17 cellular contexts compared by ENCODE assay signal in genomic region chr4:110878992-110879391, GRCh38.
DNase-seq lines count a peak whose midpoint lies in the region; ATAC-seq and TF ChIP-seq lines count a peak whose summit lies in the region.
"Had no signal": no experiment of that assay in that cellular context is flagged by ENCODE, and none has a peak within 500 bp of the region (broad histone marks: within the 10 kb centered on the region; RNA-seq: fewer than 3 reads in every experiment).

No MANE protein-coding gene starts in this region.

- no peak overlapping the region for H4K91ac ChIP-seq in trophoblast cell (ENCODE audit: low read depth, low read length)

- no CpG with 5 or more reads among the region's 2 CpGs for WGBS in trophoblast cell (ENCODE audit: extremely low coverage, insufficient coverage, insufficient read length)
- WGBS in hepatocyte (ENCODE audit: low lambda C conversion rate, missing lambda C conversion rate) = 83% methylated on average over 2 of the region's 2 CpGs

- H4K20me1 ChIP-seq in HCT116 (ENCODE audit: insufficient read depth) (no peaks in the 10 kb centered on the region), hepatocyte (ENCODE audit: insufficient read depth, poor library complexity, severe bottlenecking) (no peaks in the 10 kb centered on the region)
- H4K20me1 ChIP-seq: BLaER1 had no signal

- H3K9me3 ChIP-seq in HCT116 (ENCODE audit: control insufficient read depth in 1 of 2, insufficient read depth in 1 of 2, low read depth in 1 of 2, low read length in 2 of 2) (no peaks in the 10 kb centered on the region), trophoblast cell (ENCODE audit: insufficient read depth, low read depth, low read length) (no peaks in the 10 kb centered on the region), hepatocyte (ENCODE audit: low read depth) (no peaks in the 10 kb centered on the region)
- H3K9me3 ChIP-seq: BLaER1 had no signal

- H3K36me3 ChIP-seq in HCT116 (ENCODE audit: control insufficient read depth in 1 of 2, insufficient read depth in 2 of 2, low read length in 2 of 2) (no peaks in the 10 kb centered on the region), trophoblast cell (ENCODE audit: control insufficient read depth in 1 of 2, insufficient read depth in 2 of 2, low read length in 2 of 2) (no peaks in the 10 kb centered on the region), hepatocyte (replicated peaks; ENCODE audit: insufficient read depth, low read depth) (no peaks in the 10 kb centered on the region)
- H3K36me3 ChIP-seq: BLaER1 had no signal

- H3K9me2 ChIP-seq in HCT116 (ENCODE audit: insufficient read depth) (no peaks in the 10 kb centered on the region), hepatocyte (replicated peaks; ENCODE audit: insufficient read depth) (no peaks in the 10 kb centered on the region)

- no peak for DNase-seq in HCT116 (ENCODE audit: low read depth, low spot score)
- DNase-seq in SW480 (ENCODE audit: low spot score) = peak; percentile 5
- peak in 1 of 2 donors; percentile 53 for DNase-seq in foreskin keratinocyte
- DNase-seq in trophoblast cell = peak; percentile 0 to 49
- DNase-seq in activated naive CD4-positive, alpha-beta T cell treated with anti-CD3 and anti-CD28 coated beads, Interleukin-2, amount 10 ng/mL, durations not matched to agents 7 days and 5 days = no peak
- DNase-seq in hepatocyte (ENCODE audit: low spot score) = no peak
- DNase-seq: 8988T; Calu3; CD4-positive, alpha-beta memory T cell; DMS79 treated with DMSO at 0.1 percent for 48 hours; GF-D8; GOT3; H9 had no signal

- H2AK5ac ChIP-seq in trophoblast cell (ENCODE audit: low read length) = no peak overlapping the region

- H3K27ac ChIP-seq in HCT116 (ENCODE audit: low read depth, low read length) (no peak overlapping the region), foreskin keratinocyte (no peak overlapping the region), trophoblast cell (ENCODE audit: low read depth, low read length) (no peak overlapping the region), hepatocyte (no peak overlapping the region)
- H3K27ac ChIP-seq: BLaER1 had no signal

- H2BK12ac ChIP-seq in trophoblast cell (ENCODE audit: low read length) = no peak overlapping the region

- H3K9me3 Mint-ChIP-seq in activated naive CD4-positive, alpha-beta T cell treated with anti-CD3 and anti-CD28 coated beads, Interleukin-2, amount 10 ng/mL, durations not matched to agents 7 days and 5 days = peaks cover 6% of the 10 kb centered on the region

- H3K27me3 Mint-ChIP-seq in activated naive CD4-positive, alpha-beta T cell treated with anti-CD3 and anti-CD28 coated beads, Interleukin-2, amount 10 ng/mL, durations not matched to agents 7 days and 5 days = no peaks in the 10 kb centered on the region
- H3K27me3 Mint-ChIP-seq: CD4-positive, alpha-beta memory T cell had no signal

- no peak overlapping the region for H3K4ac ChIP-seq in trophoblast cell (ENCODE audit: low read depth, low read length)

- no peaks in the 10 kb centered on the region for H3K79me2 ChIP-seq in HCT116 (ENCODE audit: insufficient read depth, low read length)
- H3K79me2 ChIP-seq in trophoblast cell (ENCODE audit: control insufficient read depth, insufficient read depth, low read length, poor library complexity) = no peaks in the 10 kb centered on the region
- no peaks in the 10 kb centered on the region for H3K79me2 ChIP-seq in hepatocyte

- no peak overlapping the region for H3K18ac ChIP-seq in trophoblast cell (ENCODE audit: low read length)

- TF ChIP-seq CTCF in HCT116 (IDR thresholded peaks at IDR 0.05 in 2 of 3, conservative IDR thresholded peaks at IDR 0.05 in 1 of 3; ENCODE audit: borderline replicate concordance in 1 of 3, insufficient read depth in 1 of 3, low read depth in 2 of 3, low read length in 2 of 3) = no peak
- no peak for TF ChIP-seq CTCF in foreskin keratinocyte (conservative IDR thresholded peaks at IDR 0.05)
- no peak for TF ChIP-seq CTCF in hepatocyte (IDR thresholded peaks at IDR 0.05; ENCODE audit: poor library complexity)

- peak overlapping the region; percentile 39 for H3K4me2 ChIP-seq in HCT116 (ENCODE audit: low read length)
- no peak overlapping the region for H3K4me2 ChIP-seq in trophoblast cell (ENCODE audit: low read length)
- H3K4me2 ChIP-seq in hepatocyte = no peak overlapping the region
- H3K4me2 ChIP-seq: BLaER1 had no signal

- no peak overlapping the region for H3K9ac ChIP-seq in HCT116 (ENCODE audit: low read length)
- no peak overlapping the region for H3K9ac ChIP-seq in trophoblast cell (ENCODE audit: low read length)
- H3K9ac ChIP-seq: BLaER1 had no signal

- RAD21 ChIA-PET in HCT116 (lab: Charles Lee; ENCODE audit: low non-redundant PET in 1 of 2, low total read pairs in 2 of 2, uncharacterized antibody in 2 of 2, unreplicated experiment in 2 of 2) = no interaction called here

- intact Hi-C loops in HCT116 (cut with micrococcal nuclease) = no loop called here

- no peak overlapping the region for H3K4me3 ChIP-seq in HCT116 (replicated peaks in 1 of 2; ENCODE audit: low read depth in 1 of 2, low read length in 2 of 2)
- no peak overlapping the region for H3K4me3 ChIP-seq in trophoblast cell (ENCODE audit: low read depth, low read length)
- H3K4me3 ChIP-seq in hepatocyte = no peak overlapping the region
- H3K4me3 ChIP-seq: BLaER1 had no signal

- H3K27me3 ChIP-seq in HCT116 (ENCODE audit: insufficient read depth, low read length) (no peaks in the 10 kb centered on the region), foreskin keratinocyte (no peaks in the 10 kb centered on the region), trophoblast cell (ENCODE audit: insufficient read depth, low read length) (no peaks in the 10 kb centered on the region), hepatocyte (no peaks in the 10 kb centered on the region)
- H3K27me3 ChIP-seq: BLaER1 had no signal

- CTCF ChIA-PET in HCT116 (lab: Charles Lee) = no interaction called here
- CTCF ChIA-PET in activated naive CD4-positive, alpha-beta T cell treated with anti-CD3 and anti-CD28 coated beads, Interleukin-2, amount 10 ng/mL, durations not matched to agents 7 days and 5 days (lab: Charles Lee) = no interaction called here

- no peak overlapping the region for H4K8ac ChIP-seq in trophoblast cell (ENCODE audit: low read depth, low read length)

- H2BK5ac ChIP-seq in trophoblast cell (ENCODE audit: low read depth, low read length, poor library complexity) = no peak overlapping the region

- TF ChIP-seq RAD21 in HCT116 (IDR thresholded peaks at IDR 0.05; ENCODE audit: low read depth) = no peak

- H3K4me3 Mint-ChIP-seq in activated naive CD4-positive, alpha-beta T cell treated with anti-CD3 and anti-CD28 coated beads, Interleukin-2, amount 10 ng/mL, durations not matched to agents 7 days and 5 days = no peak overlapping the region
- H3K4me3 Mint-ChIP-seq: CD14-positive monocyte; CD4-positive, alpha-beta memory T cell; H9 had no signal

- no peak overlapping the region for H2BK120ac ChIP-seq in trophoblast cell (ENCODE audit: insufficient read depth, low read length, poor library complexity)

- H3K4me1 Mint-ChIP-seq in activated naive CD4-positive, alpha-beta T cell treated with anti-CD3 and anti-CD28 coated beads, Interleukin-2, amount 10 ng/mL, durations not matched to agents 7 days and 5 days = no peaks in the 10 kb centered on the region
- H3K4me1 Mint-ChIP-seq: CD14-positive monocyte; CD4-positive, alpha-beta memory T cell had no signal

- H3K27ac Mint-ChIP-seq in activated naive CD4-positive, alpha-beta T cell treated with anti-CD3 and anti-CD28 coated beads, Interleukin-2, amount 10 ng/mL, durations not matched to agents 7 days and 5 days = no peak overlapping the region
- H3K27ac Mint-ChIP-seq: CD14-positive monocyte; CD4-positive, alpha-beta memory T cell; H9 had no signal

- POLR2A ChIA-PET in HCT116 (lab: Charles Lee) = no interaction called here

- ATAC-seq in HCT116 (peak; percentile 14; the same call in 1 of the 2 replicates), foreskin keratinocyte (peak; percentile 25), HG03460 (IDR thresholded peaks at IDR 0.05; ENCODE audit: unreplicated experiment) (no peak), GM19328 (IDR thresholded peaks at IDR 0.05; ENCODE audit: unreplicated experiment) (no peak)

- H3K14ac ChIP-seq in trophoblast cell (ENCODE audit: low read length) = no peak overlapping the region

- no peaks in the 10 kb centered on the region for H3K36me3 Mint-ChIP-seq in activated naive CD4-positive, alpha-beta T cell treated with anti-CD3 and anti-CD28 coated beads, Interleukin-2, amount 10 ng/mL, durations not matched to agents 7 days and 5 days
- H3K36me3 Mint-ChIP-seq: CD14-positive monocyte; CD4-positive, alpha-beta memory T cell had no signal

- no peak for TF ChIP-seq POLR2A in HCT116 (IDR thresholded peaks at IDR 0.05; ENCODE audit: borderline replicate concordance, extremely low read depth, insufficient read depth, insufficient read length)

- no TSS peak for BruUV-seq in HCT116 (replicated peaks; lab: Mats Ljungman, UMichigan)

- no peaks in the 10 kb centered on the region for H3K79me1 ChIP-seq in trophoblast cell (ENCODE audit: low read length)

- H2AFZ ChIP-seq in HCT116 (ENCODE audit: low read depth, low read length, poor library complexity, severe bottlenecking) (no peak overlapping the region), trophoblast cell (ENCODE audit: insufficient read depth, low read length, poor library complexity) (no peak overlapping the region), hepatocyte (no peak overlapping the region)

- H3K23ac ChIP-seq in trophoblast cell (ENCODE audit: low read length) = no peak overlapping the region

- H4K12ac ChIP-seq in trophoblast cell (ENCODE audit: low read depth, low read length) = no peak overlapping the region

- peaks cover 0 to 18% of the 10 kb centered on the region in 2 experiments; a peak in 2 of 4 replicates for H3K4me1 ChIP-seq in HCT116 (ENCODE audit: control insufficient read depth in 1 of 2, insufficient read depth in 2 of 2, low read length in 2 of 2)
- H3K4me1 ChIP-seq in foreskin keratinocyte = no peaks in the 10 kb centered on the region
- no peaks in the 10 kb centered on the region for H3K4me1 ChIP-seq in trophoblast cell (ENCODE audit: control insufficient read depth in 1 of 2, insufficient read depth in 2 of 2, low read length in 2 of 2)
- no peaks in the 10 kb centered on the region for H3K4me1 ChIP-seq in hepatocyte (ENCODE audit: insufficient read depth)
- H3K4me1 ChIP-seq: BLaER1 had no signal

TF ChIP-seq in HCT116, 20 proteins besides CTCF, POLR2A, EP300 and RAD21 (continues in another document):
- TF ChIP-seq ZFX (IDR thresholded peaks at IDR 0.05) = no peak
- TF ChIP-seq TCF7L2 (IDR thresholded peaks at IDR 0.05; ENCODE audit: borderline replicate concordance, extremely low read depth, insufficient read depth, insufficient read length) = no peak
- TF ChIP-seq MAX (IDR thresholded peaks at IDR 0.05) = no peak

Comparison
In these comparisons a context has a peak if more than half of its experiments do, and no peak if none do; other contexts are left out.
1. ATAC-seq: peak in HCT116 (single experiment) and foreskin keratinocyte (single experiment); none in HG03460 (single experiment) and GM19328 (single experiment).
2. DNase-seq: peak in SW480 (single experiment) and trophoblast cell (2 of 2); none in HCT116 (single experiment), activated naive CD4-positive, alpha-beta T cell treated with anti-CD3 and anti-CD28 coated beads, Interleukin-2, amount 10 ng/mL, durations not matched to agents 7 days and 5 days (single experiment) and hepatocyte (single experiment).